In genomic region chr10:97069576-97070362, GRCh38 we compare ENCODE assay signal across 9 cellular contexts.
A peak's percentile ranks its signal among the peaks of the same experiment; 100 is the strongest.
DNase-seq lines count a peak whose midpoint lies in the region; ATAC-seq, FAIRE-seq and TF ChIP-seq lines count a peak whose summit lies in the region.
"Had no signal": no experiment of that assay in that cellular context is flagged by ENCODE, and none has a peak within 500 bp of the region (broad histone marks: within the 10 kb centered on the region; RNA-seq: fewer than 3 reads in every experiment).

No MANE protein-coding gene starts in this region.

- peaks cover 0 to 12% (median 9%) of the 10 kb centered on the region in 11 experiments; a peak in 19 of 22 replicates for H3K9me3 ChIP-seq in BLaER1 treated with 17β-estradiol and CSF1 and Interleukin-3, amounts not matched to agents 10 nM and 100 nM (replicated peaks in 1 of 11)
- H3K9me3 ChIP-seq in H1 (ENCODE audit: insufficient read depth in 2 of 2, low read depth in 1 of 2, low read length in 1 of 2) = 0 out of 4 replicates have a peak, but pooled peaks cover 0 to 3% of the 10 kb centered on the region in 2 experiments
- H3K9me3 ChIP-seq in Peyer's patch = no peaks in the 10 kb centered on the region

- no peak overlapping the region for H4K5ac ChIP-seq in H1 (ENCODE audit: insufficient read length, low read depth, low read length)

- POLR2A ChIA-PET in H1 (lab: Charles Lee; ENCODE audit: partially characterized antibody) = no interaction called here

- H3K27me3 ChIP-seq in BLaER1 treated with 17β-estradiol and CSF1 and Interleukin-3, amounts not matched to agents 10 nM and 100 nM = peaks cover 0 to 3% (median 0%) of the 10 kb centered on the region in 11 experiments; a peak in 3 of 22 replicates
- H3K27me3 ChIP-seq in H1 (replicated peaks in 1 of 4; ENCODE audit: control insufficient read depth in 3 of 4, extremely low read depth in 1 of 4, insufficient read depth in 3 of 4, low read length in 3 of 4) (peaks cover 0 to 3% (median 0%) of the 10 kb centered on the region in 4 experiments; a peak in 1 of 7 replicates), Peyer's patch (no peaks in the 10 kb centered on the region)

- H2BK5ac ChIP-seq in H1 (ENCODE audit: low read depth, low read length) = no peak overlapping the region

- no peak overlapping the region for H3K56ac ChIP-seq in H1 (replicated peaks; ENCODE audit: insufficient read length, low read depth, low read length)

- peak overlapping the region in 9 of 11 experiments; percentile 7 to 61 (median 47); a peak in 14 of 22 replicates for H3K27ac ChIP-seq in BLaER1 treated with 17β-estradiol and CSF1 and Interleukin-3, amounts not matched to agents 10 nM and 100 nM
- H3K27ac ChIP-seq in H1 (ENCODE audit: low read depth, low read length) (no peak overlapping the region), Peyer's patch (no peak overlapping the region)

- no peak overlapping the region; the same call in 1 of the 2 replicates for H2AK5ac ChIP-seq in H1 (ENCODE audit: low read depth, low read length)

- ATAC-seq in HG02970 (IDR thresholded peaks at IDR 0.05; ENCODE audit: low FRiP score, unreplicated experiment) (no peak), GM19351 (IDR thresholded peaks at IDR 0.05; ENCODE audit: unreplicated experiment) (no peak), HG02870 (IDR thresholded peaks at IDR 0.05; ENCODE audit: unreplicated experiment) (no peak)

- no peak overlapping the region for H3K14ac ChIP-seq in H1 (ENCODE audit: insufficient read length)

- no peak for TF ChIP-seq CTCF in H1 (IDR thresholded peaks at IDR 0.05; ENCODE audit: control extremely low read depth in 1 of 3, insufficient read depth in 1 of 3, low read depth in 1 of 3, low read length in 3 of 3)
- no peak for TF ChIP-seq CTCF in Peyer's patch (IDR thresholded peaks at IDR 0.05)

- H3K18ac ChIP-seq in H1 (ENCODE audit: extremely low read depth, low read length) = no peak overlapping the region

- H3K4me1 ChIP-seq in BLaER1 treated with 17β-estradiol and CSF1 and Interleukin-3, amounts not matched to agents 10 nM and 100 nM = peaks cover 24 to 34% (median 27%) of the 10 kb centered on the region in 10 experiments
- H3K4me1 ChIP-seq in H1 (replicated peaks in 1 of 4; ENCODE audit: control insufficient read depth in 3 of 4, insufficient read depth in 4 of 4, low read length in 3 of 4) (peaks cover 0 to 9% (median 5%) of the 10 kb centered on the region in 4 experiments; a peak in 5 of 7 replicates), Peyer's patch (no peaks in the 10 kb centered on the region)

- H2BK12ac ChIP-seq in H1 (ENCODE audit: low read depth, low read length) = 0 out of 2 replicates have a peak overlapping the region, but pooled peaks have one; percentile 1

- peak overlapping the region in 3 of 11 experiments; percentile 19 to 21 (median 20); a peak in 4 of 22 replicates for H3K9ac ChIP-seq in BLaER1 treated with 17β-estradiol and CSF1 and Interleukin-3, amounts not matched to agents 10 nM and 100 nM
- H3K9ac ChIP-seq in H1 (replicated peaks in 1 of 4; ENCODE audit: extremely low read depth in 1 of 4, low read depth in 3 of 4, low read length in 3 of 4) = no peak overlapping the region

- H2AFZ ChIP-seq in H1 (ENCODE audit: low read length) = no peak overlapping the region

- no peak for TF ChIP-seq EP300 in H1 (IDR thresholded peaks at IDR 0.05; ENCODE audit: borderline replicate concordance in 1 of 2, low read depth in 2 of 2, low read length in 2 of 2)

- DNase-seq in H4 (ENCODE audit: low spot score) (peak; percentile 60), SIG-M5 treated with dmso at 0.1 percent for 504 hours (lab: John Stamatoyannopoulos, UW; ENCODE audit: unreplicated experiment) (peak; percentile 89), H1 (ENCODE audit: low read depth in 1 of 2, low spot score in 2 of 2) (no peak), Peyer's patch (no peak)
- DNase-seq: NCI-H2107 had no signal

- no peak overlapping the region for H4K8ac ChIP-seq in H1 (ENCODE audit: extremely low read depth, insufficient read depth, low read length)

- H4K91ac ChIP-seq in H1 (replicated peaks; ENCODE audit: insufficient read length, low read length) = no peak overlapping the region

- no peak overlapping the region for H2BK20ac ChIP-seq in H1 (ENCODE audit: low read length)

- H2BK120ac ChIP-seq in H1 (replicated peaks; ENCODE audit: low read depth, low read length) = no peak overlapping the region

- H2BK15ac ChIP-seq in H1 (ENCODE audit: low read length) = no peak overlapping the region

- no peak for TF ChIP-seq RAD21 in H1 (IDR thresholded peaks at IDR 0.05 in 1 of 2, conservative IDR thresholded peaks at IDR 0.05 in 1 of 2; ENCODE audit: low read depth in 2 of 2, low read length in 2 of 2)

- no peaks in the 10 kb centered on the region for H3K79me2 ChIP-seq in H1 (ENCODE audit: control insufficient read depth in 1 of 2, insufficient read depth in 2 of 2, low read length in 2 of 2)

- peak overlapping the region in 1 of 10 experiments; percentile 6; a peak in 1 of 20 replicates for H3K4me3 ChIP-seq in BLaER1 treated with 17β-estradiol and CSF1 and Interleukin-3, amounts not matched to agents 10 nM and 100 nM
- no peak overlapping the region for H3K4me3 ChIP-seq in H1 (ENCODE audit: extremely low read depth in 1 of 4, insufficient read depth in 2 of 4, low read depth in 3 of 4, low read length in 4 of 4)
- H3K4me3 ChIP-seq in Peyer's patch = no peak overlapping the region

- no peaks in the 10 kb centered on the region for H3K23me2 ChIP-seq in H1 (ENCODE audit: low read depth, low read length)

- H3K36me3 ChIP-seq in BLaER1 treated with 17β-estradiol and CSF1 and Interleukin-3, amounts not matched to agents 10 nM and 100 nM = no peaks in the 10 kb centered on the region
- H3K36me3 ChIP-seq in H1 (ENCODE audit: control insufficient read depth in 2 of 4, insufficient read depth in 4 of 4, low read length in 3 of 4) = no peaks in the 10 kb centered on the region
- no peaks in the 10 kb centered on the region for H3K36me3 ChIP-seq in Peyer's patch

- H3K4me2 ChIP-seq in BLaER1 treated with 17β-estradiol and CSF1 and Interleukin-3, amounts not matched to agents 10 nM and 100 nM = peak overlapping the region; percentile 59 to 81 (median 70)
- no peak overlapping the region for H3K4me2 ChIP-seq in H1 (ENCODE audit: insufficient read depth in 1 of 2, low read depth in 2 of 2, low read length in 2 of 2)

- CTCF ChIA-PET in H1 (lab: Charles Lee; ENCODE audit: partially characterized antibody) = interaction anchor here (0.5 to 42.3 kb wide), 11 partner anchors 12 to 477 kb away, joined by 3 to 1348 read pairs (median 90); partner anchors contain the start of gene SLIT1

- no peak overlapping the region for H3K23ac ChIP-seq in H1 (ENCODE audit: insufficient read length)

- peaks cover 0 to 13% (median 0%) of the 10 kb centered on the region in 11 experiments; a peak in 7 of 22 replicates for H4K20me1 ChIP-seq in BLaER1 treated with 17β-estradiol and CSF1 and Interleukin-3, amounts not matched to agents 10 nM and 100 nM
- no peaks in the 10 kb centered on the region for H4K20me1 ChIP-seq in H1 (replicated peaks in 1 of 2; ENCODE audit: control insufficient read depth in 1 of 2, insufficient read depth in 2 of 2, low read length in 2 of 2)

- no peaks in the 10 kb centered on the region for H3K79me1 ChIP-seq in H1 (ENCODE audit: low read depth, low read length)

- no peak overlapping the region for H3K4ac ChIP-seq in H1 (replicated peaks; ENCODE audit: insufficient read length, low read depth, low read length)

- WGBS in H1 (ENCODE audit: extremely low coverage in 1 of 2, insufficient coverage in 1 of 2, insufficient read length in 1 of 2, insufficient replicate concordance in 2 of 2, low coverage in 1 of 2, low lambda C conversion rate in 2 of 2, missing lambda C conversion rate in 1 of 2), 2 experiments = 89% methylated on average over 11 of the region's 11 CpGs; no CpG with 5 or more reads in 1 of the 2 experiments

- TF ChIP-seq POLR2A in H1 (IDR thresholded peaks at IDR 0.05; ENCODE audit: control extremely low read depth in 1 of 2, low read depth in 2 of 2, low read length in 2 of 2) (no peak), Peyer's patch (IDR thresholded peaks at IDR 0.05) (no peak)

- no peak for FAIRE-seq in H1 (lab: Jason Lieb, UNC)

TF ChIP-seq in H1, 55 proteins besides CTCF, POLR2A, EP300 and RAD21:
- TF ChIP-seq SRF (IDR thresholded peaks at IDR 0.05; ENCODE audit: low read depth, low read length) = no peak
- peak; percentile 52 for TF ChIP-seq JUND (IDR thresholded peaks at IDR 0.05; ENCODE audit: low read length)
- peak; percentile 70; the same call in 1 of the 2 replicates for TF ChIP-seq CEBPB (IDR thresholded peaks at IDR 0.05; ENCODE audit: low read depth, low read length)
TF ChIP-seq in H1: peak in this region for 2.

Comparison
In these comparisons a context has a peak if more than half of its experiments do, and no peak if none do; other contexts are left out.
1. H3K27ac ChIP-seq: peak in BLaER1 treated with 17β-estradiol and CSF1 and Interleukin-3, amounts not matched to agents 10 nM and 100 nM (9 of 11); none in H1 (single experiment) and Peyer's patch (0 of 4).
2. H3K4me2 ChIP-seq: peak in BLaER1 treated with 17β-estradiol and CSF1 and Interleukin-3, amounts not matched to agents 10 nM and 100 nM (11 of 11); none in H1 (0 of 2).
3. DNase-seq: peak in H4 (single experiment) and SIG-M5 treated with dmso at 0.1 percent for 504 hours (single experiment); none in H1 (0 of 2) and Peyer's patch (0 of 3).